ENCODE assay signal across 1 cellular context in the genomic region with DNA sequence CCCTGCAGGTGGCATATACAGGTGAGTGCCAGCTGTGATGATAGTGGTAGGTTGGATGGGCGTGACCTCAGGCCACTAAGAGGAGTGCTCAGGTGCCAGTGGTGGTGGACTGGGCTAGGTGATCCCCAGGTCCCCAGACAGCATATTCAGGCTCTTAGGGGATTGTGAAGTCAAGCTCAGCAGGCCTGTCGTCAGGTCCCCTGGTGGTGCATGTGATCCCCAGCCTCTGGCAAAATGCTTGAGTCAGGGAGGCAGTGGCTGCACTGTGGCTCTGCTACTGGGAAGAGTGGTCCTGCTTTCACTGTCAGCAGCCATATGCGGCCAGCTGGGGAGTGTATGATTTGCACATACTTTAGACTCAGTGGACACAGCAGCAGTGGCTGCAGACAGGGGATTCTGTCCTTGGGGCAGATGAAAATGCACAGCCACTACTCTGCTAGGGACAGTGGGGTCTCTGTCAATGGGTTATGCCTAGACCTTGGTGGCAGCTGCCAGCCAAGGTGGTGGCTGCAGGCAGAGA.
TF ChIP-seq lines count a peak whose summit lies in the region.

No MANE protein-coding gene starts in this region.

TF ChIP-seq in H1, 55 proteins besides CTCF, POLR2A, EP300 and RAD21:
- no peak for TF ChIP-seq SP2 (IDR thresholded peaks at IDR 0.05; ENCODE audit: low read length)
- no peak for TF ChIP-seq SIN3A (conservative IDR thresholded peaks at IDR 0.05 in 1 of 2, IDR thresholded peaks at IDR 0.05 in 1 of 2; ENCODE audit: low read depth in 1 of 2, low read length in 2 of 2)
- TF ChIP-seq CTBP2 (IDR thresholded peaks at IDR 0.05; ENCODE audit: borderline replicate concordance, insufficient read depth, insufficient read length, low read length) = no peak
- no peak for TF ChIP-seq POU5F1 (IDR thresholded peaks at IDR 0.05; ENCODE audit: low read depth, low read length)
- TF ChIP-seq TAF1 (IDR thresholded peaks at IDR 0.05; ENCODE audit: low read depth, low read length) = no peak
- no peak for TF ChIP-seq JUND (IDR thresholded peaks at IDR 0.05; ENCODE audit: low read length)
